In genomic region chr2:63785096-63785495, GRCh38 we compare ENCODE assay signal across 1 cellular context.
TF ChIP-seq lines count a peak whose summit lies in the region.

No MANE protein-coding gene starts in this region.

TF ChIP-seq in GM23338, 12 proteins besides CTCF, POLR2A, EP300 and RAD21:
- TF ChIP-seq NANOG (IDR thresholded peaks at IDR 0.05; ENCODE audit: borderline replicate concordance): no peak
- no peak for TF ChIP-seq EZH2 (IDR thresholded peaks at IDR 0.05; ENCODE audit: low read depth, unreplicated experiment)
- no peak for TF ChIP-seq STAT1 (IDR thresholded peaks at IDR 0.05; ENCODE audit: unreplicated experiment)
- TF ChIP-seq, protein P1, sequence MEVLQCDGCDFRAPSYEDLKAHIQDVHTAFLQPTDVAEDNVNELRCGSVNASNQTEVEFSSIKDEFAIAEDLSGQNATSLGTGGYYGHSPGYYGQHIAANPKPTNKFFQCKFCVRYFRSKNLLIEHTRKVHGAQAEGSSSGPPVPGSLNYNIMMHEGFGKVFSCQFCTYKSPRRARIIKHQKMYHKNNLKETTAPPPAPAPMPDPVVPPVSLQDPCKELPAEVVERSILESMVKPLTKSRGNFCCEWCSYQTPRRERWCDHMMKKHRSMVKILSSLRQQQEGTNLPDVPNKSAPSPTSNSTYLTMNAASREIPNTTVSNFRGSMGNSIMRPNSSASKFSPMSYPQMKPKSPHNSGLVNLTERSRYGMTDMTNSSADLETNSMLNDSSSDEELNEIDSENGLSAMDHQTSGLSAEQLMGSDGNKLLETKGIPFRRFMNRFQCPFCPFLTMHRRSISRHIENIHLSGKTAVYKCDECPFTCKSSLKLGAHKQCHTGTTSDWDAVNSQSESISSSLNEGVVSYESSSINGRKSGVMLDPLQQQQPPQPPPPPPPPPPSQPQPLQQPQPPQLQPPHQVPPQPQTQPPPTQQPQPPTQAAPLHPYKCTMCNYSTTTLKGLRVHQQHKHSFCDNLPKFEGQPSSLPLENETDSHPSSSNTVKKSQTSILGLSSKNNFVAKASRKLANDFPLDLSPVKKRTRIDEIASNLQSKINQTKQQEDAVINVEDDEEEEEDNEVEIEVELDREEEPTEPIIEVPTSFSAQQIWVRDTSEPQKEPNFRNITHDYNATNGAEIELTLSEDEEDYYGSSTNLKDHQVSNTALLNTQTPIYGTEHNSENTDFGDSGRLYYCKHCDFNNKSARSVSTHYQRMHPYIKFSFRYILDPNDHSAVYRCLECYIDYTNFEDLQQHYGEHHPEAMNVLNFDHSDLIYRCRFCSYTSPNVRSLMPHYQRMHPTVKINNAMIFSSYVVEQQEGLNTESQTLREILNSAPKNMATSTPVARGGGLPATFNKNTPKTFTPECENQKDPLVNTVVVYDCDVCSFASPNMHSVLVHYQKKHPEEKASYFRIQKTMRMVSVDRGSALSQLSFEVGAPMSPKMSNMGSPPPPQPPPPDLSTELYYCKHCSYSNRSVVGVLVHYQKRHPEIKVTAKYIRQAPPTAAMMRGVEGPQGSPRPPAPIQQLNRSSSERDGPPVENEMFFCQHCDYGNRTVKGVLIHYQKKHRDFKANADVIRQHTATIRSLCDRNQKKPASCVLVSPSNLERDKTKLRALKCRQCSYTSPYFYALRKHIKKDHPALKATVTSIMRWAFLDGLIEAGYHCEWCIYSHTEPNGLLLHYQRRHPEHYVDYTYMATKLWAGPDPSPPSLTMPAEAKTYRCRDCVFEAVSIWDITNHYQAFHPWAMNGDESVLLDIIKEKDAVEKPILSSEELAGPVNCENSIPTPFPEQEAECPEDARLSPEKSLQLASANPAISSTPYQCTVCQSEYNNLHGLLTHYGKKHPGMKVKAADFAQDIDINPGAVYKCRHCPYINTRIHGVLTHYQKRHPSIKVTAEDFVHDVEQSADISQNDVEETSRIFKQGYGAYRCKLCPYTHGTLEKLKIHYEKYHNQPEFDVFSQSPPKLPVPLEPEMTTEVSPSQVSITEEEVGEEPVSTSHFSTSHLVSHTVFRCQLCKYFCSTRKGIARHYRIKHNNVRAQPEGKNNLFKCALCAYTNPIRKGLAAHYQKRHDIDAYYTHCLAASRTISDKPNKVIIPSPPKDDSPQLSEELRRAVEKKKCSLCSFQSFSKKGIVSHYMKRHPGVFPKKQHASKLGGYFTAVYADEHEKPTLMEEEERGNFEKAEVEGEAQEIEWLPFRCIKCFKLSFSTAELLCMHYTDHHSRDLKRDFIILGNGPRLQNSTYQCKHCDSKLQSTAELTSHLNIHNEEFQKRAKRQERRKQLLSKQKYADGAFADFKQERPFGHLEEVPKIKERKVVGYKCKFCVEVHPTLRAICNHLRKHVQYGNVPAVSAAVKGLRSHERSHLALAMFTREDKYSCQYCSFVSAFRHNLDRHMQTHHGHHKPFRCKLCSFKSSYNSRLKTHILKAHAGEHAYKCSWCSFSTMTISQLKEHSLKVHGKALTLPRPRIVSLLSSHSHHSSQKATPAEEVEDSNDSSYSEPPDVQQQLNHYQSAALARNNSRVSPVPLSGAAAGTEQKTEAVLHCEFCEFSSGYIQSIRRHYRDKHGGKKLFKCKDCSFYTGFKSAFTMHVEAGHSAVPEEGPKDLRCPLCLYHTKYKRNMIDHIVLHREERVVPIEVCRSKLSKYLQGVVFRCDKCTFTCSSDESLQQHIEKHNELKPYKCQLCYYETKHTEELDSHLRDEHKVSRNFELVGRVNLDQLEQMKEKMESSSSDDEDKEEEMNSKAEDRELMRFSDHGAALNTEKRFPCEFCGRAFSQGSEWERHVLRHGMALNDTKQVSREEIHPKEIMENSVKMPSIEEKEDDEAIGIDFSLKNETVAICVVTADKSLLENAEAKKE (CRISPR knock-in tag; IDR thresholded peaks at IDR 0.05): no peak
- no peak for TF ChIP-seq CREB1 (CRISPR knock-in tag; IDR thresholded peaks at IDR 0.05; ENCODE audit: low read depth)
- TF ChIP-seq POLR2AphosphoS5 (IDR thresholded peaks at IDR 0.05; ENCODE audit: low read depth): no peak
- TF ChIP-seq EZH2phosphoT487 (IDR thresholded peaks at IDR 0.05; ENCODE audit: unreplicated experiment): no peak
- TF ChIP-seq, protein P2, sequence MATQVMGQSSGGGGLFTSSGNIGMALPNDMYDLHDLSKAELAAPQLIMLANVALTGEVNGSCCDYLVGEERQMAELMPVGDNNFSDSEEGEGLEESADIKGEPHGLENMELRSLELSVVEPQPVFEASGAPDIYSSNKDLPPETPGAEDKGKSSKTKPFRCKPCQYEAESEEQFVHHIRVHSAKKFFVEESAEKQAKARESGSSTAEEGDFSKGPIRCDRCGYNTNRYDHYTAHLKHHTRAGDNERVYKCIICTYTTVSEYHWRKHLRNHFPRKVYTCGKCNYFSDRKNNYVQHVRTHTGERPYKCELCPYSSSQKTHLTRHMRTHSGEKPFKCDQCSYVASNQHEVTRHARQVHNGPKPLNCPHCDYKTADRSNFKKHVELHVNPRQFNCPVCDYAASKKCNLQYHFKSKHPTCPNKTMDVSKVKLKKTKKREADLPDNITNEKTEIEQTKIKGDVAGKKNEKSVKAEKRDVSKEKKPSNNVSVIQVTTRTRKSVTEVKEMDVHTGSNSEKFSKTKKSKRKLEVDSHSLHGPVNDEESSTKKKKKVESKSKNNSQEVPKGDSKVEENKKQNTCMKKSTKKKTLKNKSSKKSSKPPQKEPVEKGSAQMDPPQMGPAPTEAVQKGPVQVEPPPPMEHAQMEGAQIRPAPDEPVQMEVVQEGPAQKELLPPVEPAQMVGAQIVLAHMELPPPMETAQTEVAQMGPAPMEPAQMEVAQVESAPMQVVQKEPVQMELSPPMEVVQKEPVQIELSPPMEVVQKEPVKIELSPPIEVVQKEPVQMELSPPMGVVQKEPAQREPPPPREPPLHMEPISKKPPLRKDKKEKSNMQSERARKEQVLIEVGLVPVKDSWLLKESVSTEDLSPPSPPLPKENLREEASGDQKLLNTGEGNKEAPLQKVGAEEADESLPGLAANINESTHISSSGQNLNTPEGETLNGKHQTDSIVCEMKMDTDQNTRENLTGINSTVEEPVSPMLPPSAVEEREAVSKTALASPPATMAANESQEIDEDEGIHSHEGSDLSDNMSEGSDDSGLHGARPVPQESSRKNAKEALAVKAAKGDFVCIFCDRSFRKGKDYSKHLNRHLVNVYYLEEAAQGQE (IDR thresholded peaks at IDR 0.05; ENCODE audit: unreplicated experiment): no peak
- no peak for TF ChIP-seq JUNB (IDR thresholded peaks at IDR 0.05; ENCODE audit: unreplicated experiment)
